In the genomic region with DNA sequence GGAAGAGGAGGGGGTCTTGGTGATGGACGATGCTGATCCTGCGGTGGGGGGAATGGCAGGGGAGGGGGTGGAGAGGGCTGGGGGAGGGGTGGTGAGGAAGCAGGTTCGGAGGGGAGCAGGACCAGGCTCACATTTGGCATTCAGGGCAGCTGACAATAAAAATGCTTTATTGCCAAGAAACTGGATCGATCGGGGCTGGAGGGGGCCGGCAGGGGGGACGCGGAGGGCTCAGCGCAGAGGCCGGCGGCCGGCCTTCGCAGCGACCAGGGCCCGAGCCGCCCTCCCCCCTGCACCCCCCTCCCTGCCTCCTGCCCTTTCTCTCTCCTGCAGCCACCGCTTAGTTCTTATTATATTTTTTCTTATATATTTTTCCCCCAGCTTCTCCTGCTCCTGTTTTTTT, we compare ENCODE assay signal across 19 cellular contexts. TPM values are rescaled to one million over a fixed set of nuclear protein-coding genes. Genes with fewer than 3 reads are reported as not detected.
DNase-seq lines count a peak whose midpoint lies in the region; TF ChIP-seq lines count a peak whose summit lies in the region.
"Had no signal": no experiment of that assay in that cellular context is flagged by ENCODE, and none has a peak within 500 bp of the region (broad histone marks: within the 10 kb centered on the region; RNA-seq: fewer than 3 reads in every experiment).

No MANE protein-coding gene starts in this region.

- TF ChIP-seq CTCF in GM13976 (IDR thresholded peaks at IDR 0.05; ENCODE audit: borderline replicate concordance, control extremely low read depth, extremely low read depth, insufficient read depth, missing control alignments): no peak

- in situ Hi-C loops in GM13976 (cut with MboI; ENCODE audit: low sequenced_read_pairs, unreplicated experiment): no loop called here

- DNase-seq in DMS153 (lab: John Stamatoyannopoulos, UW) (peak; percentile 58), NCI-H1092 treated with DMSO at 0.1 percent for 48 hours (lab: John Stamatoyannopoulos, UW) (peak; percentile 81), NCI-H774 (lab: John Stamatoyannopoulos, UW) (peak; percentile 26), mucosa of gallbladder (ENCODE audit: low spot score) (peak; percentile 32), GM13976 (ENCODE audit: low spot score) (no peak), EL (no peak), HPDE6-E6E7 (ENCODE audit: extremely low spot score) (no peak)
- DNase-seq: activated CD4-positive, alpha-beta T cell treated with anti-CD3 and anti-CD28 coated beads for 36 hours; activated CD8-positive, alpha-beta T cell treated with anti-CD3 and anti-CD28 coated beads, Interleukin-2, amount 10 ng/mL, durations not matched to agents 7 days and 5 days; amniotic stem cell; GF-D8; GOT3; left ventricle myocardium superior; mesendoderm; NCI-H1694; NCI-H526 treated with DMSO at 0.1 percent for 48 hours; Peyer's patch; stimulated activated CD8-positive, alpha-beta memory T cell treated with anti-CD3 and anti-CD28 coated beads, Interleukin-4, amount 100 ng/mL, for 48 hours; stomach had no signal

RNA-seq across cellular contexts. Expression of gene POU2F2, which starts 18.1 kb away (rescaled TPM):
- 4.3 TPM for total RNA-seq in mucosa of gallbladder

Comparison
In these comparisons a context has a peak if more than half of its experiments do, and no peak if none do; other contexts are left out.
1. DNase-seq: peak in DMS153 (single experiment), NCI-H1092 treated with DMSO at 0.1 percent for 48 hours (single experiment), NCI-H774 (single experiment) and mucosa of gallbladder (single experiment); none in GM13976 (single experiment), EL (single experiment) and HPDE6-E6E7 (single experiment).